Comparison of ENCODE assay signal across 18 cellular contexts in the genomic region with DNA sequence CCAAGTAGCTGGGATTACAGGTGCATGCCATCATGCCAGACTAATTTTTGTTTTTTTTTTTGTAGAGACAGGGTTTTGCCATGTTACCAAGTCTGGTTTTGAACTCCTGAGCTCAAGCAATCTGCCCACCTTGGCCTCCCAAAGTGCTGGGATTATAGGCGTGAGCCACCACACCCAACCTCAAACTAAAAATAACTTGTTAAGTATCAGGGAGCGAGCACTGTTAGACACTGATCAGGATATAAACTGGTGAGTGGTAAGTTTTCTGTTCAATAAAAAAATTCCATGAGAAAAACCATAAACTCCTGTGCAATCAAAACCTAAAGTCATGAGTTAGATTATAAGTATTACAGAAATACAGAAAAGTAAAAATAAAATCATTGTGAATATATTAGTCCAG. TPM values are rescaled to one million over a fixed set of nuclear protein-coding genes. Genes with fewer than 3 reads are reported as not detected.
DNase-seq lines count a peak whose midpoint lies in the region; ATAC-seq lines count a peak whose summit lies in the region.
"Had no signal": no experiment of that assay in that cellular context is flagged by ENCODE, and none has a peak within 500 bp of the region (broad histone marks: within the 10 kb centered on the region; RNA-seq: fewer than 3 reads in every experiment).

No MANE protein-coding gene starts in this region.

- ATAC-seq in stimulated activated naive CD8-positive, alpha-beta T cell treated with anti-CD3 and anti-CD28 coated beads, Interleukin-15, amount 100 ng/mL, for 72 hours: no peak
- ATAC-seq in natural killer cell treated with Interleukin-12 subunit alpha and Interleukin-12 subunit beta and Interleukin-15 and Interleukin-18, amount 100 ng/mL, for 72 hours: no peak
- no peak for ATAC-seq in HG03439 (IDR thresholded peaks at IDR 0.05; ENCODE audit: unreplicated experiment)

- peaks cover 39% of the 10 kb centered on the region for H3K4me1 Mint-ChIP-seq in stimulated activated naive CD8-positive, alpha-beta T cell treated with anti-CD3 and anti-CD28 coated beads, Interleukin-15, Interleukin-2, amounts not matched to agents 100 ng/mL and 50 ng/mL, for 24 hours (ENCODE audit: low read depth)
- peaks cover 38% of the 10 kb centered on the region for H3K4me1 Mint-ChIP-seq in stimulated activated naive CD8-positive, alpha-beta T cell treated with anti-CD3 and anti-CD28 coated beads, Interleukin-15, amount 100 ng/mL, for 72 hours
- H3K4me1 Mint-ChIP-seq in activated T-helper 2 cell treated with anti-CD3 and anti-CD28 coated beads, Interferon-gamma antibody, Interleukin-2, Interleukin-4, amounts not matched to agents 10 μg/mL and 5 μg/mL and 100 μg/mL, durations not matched to agents 14 hours and 24 hours and 36 hours (ENCODE audit: low read depth): peaks cover 55% of the 10 kb centered on the region
- H3K4me1 Mint-ChIP-seq in natural killer cell treated with Interleukin-12 subunit alpha and Interleukin-12 subunit beta and Interleukin-15 and Interleukin-18, amount 100 ng/mL, for 72 hours (ENCODE audit: low read depth in 2 of 2): peaks cover 46 to 52% of the 10 kb centered on the region in 2 donors

- no peaks in the 10 kb centered on the region for H3K9me3 Mint-ChIP-seq in stimulated activated naive CD8-positive, alpha-beta T cell treated with anti-CD3 and anti-CD28 coated beads, Interleukin-15, Interleukin-2, amounts not matched to agents 100 ng/mL and 50 ng/mL, for 24 hours
- no peaks in the 10 kb centered on the region for H3K9me3 Mint-ChIP-seq in stimulated activated naive CD8-positive, alpha-beta T cell treated with anti-CD3 and anti-CD28 coated beads, Interleukin-15, amount 100 ng/mL, for 72 hours
- H3K9me3 Mint-ChIP-seq in activated T-helper 2 cell treated with anti-CD3 and anti-CD28 coated beads, Interferon-gamma antibody, Interleukin-2, Interleukin-4, amounts not matched to agents 10 μg/mL and 5 μg/mL and 100 μg/mL, durations not matched to agents 14 hours and 24 hours and 36 hours: no peaks in the 10 kb centered on the region
- no peaks in the 10 kb centered on the region for H3K9me3 Mint-ChIP-seq in natural killer cell treated with Interleukin-12 subunit alpha and Interleukin-12 subunit beta and Interleukin-15 and Interleukin-18, amount 100 ng/mL, for 72 hours

- H3K36me3 Mint-ChIP-seq in stimulated activated naive CD8-positive, alpha-beta T cell treated with anti-CD3 and anti-CD28 coated beads, Interleukin-15, Interleukin-2, amounts not matched to agents 100 ng/mL and 50 ng/mL, for 24 hours (ENCODE audit: low read depth): peaks cover 68% of the 10 kb centered on the region
- peaks cover 66% of the 10 kb centered on the region for H3K36me3 Mint-ChIP-seq in activated T-helper 2 cell treated with anti-CD3 and anti-CD28 coated beads, Interferon-gamma antibody, Interleukin-2, Interleukin-4, amounts not matched to agents 10 μg/mL and 5 μg/mL and 100 μg/mL, durations not matched to agents 14 hours and 24 hours and 36 hours (ENCODE audit: low read depth)
- peaks cover 9% of the 10 kb centered on the region for H3K36me3 Mint-ChIP-seq in natural killer cell treated with Interleukin-12 subunit alpha and Interleukin-12 subunit beta and Interleukin-15 and Interleukin-18, amount 100 ng/mL, for 72 hours

- no peaks in the 10 kb centered on the region for H3K27me3 Mint-ChIP-seq in stimulated activated naive CD8-positive, alpha-beta T cell treated with anti-CD3 and anti-CD28 coated beads, Interleukin-15, Interleukin-2, amounts not matched to agents 100 ng/mL and 50 ng/mL, for 24 hours
- H3K27me3 Mint-ChIP-seq in stimulated activated naive CD8-positive, alpha-beta T cell treated with anti-CD3 and anti-CD28 coated beads, Interleukin-15, amount 100 ng/mL, for 72 hours: no peaks in the 10 kb centered on the region
- H3K27me3 Mint-ChIP-seq in activated T-helper 2 cell treated with anti-CD3 and anti-CD28 coated beads, Interferon-gamma antibody, Interleukin-2, Interleukin-4, amounts not matched to agents 10 μg/mL and 5 μg/mL and 100 μg/mL, durations not matched to agents 14 hours and 24 hours and 36 hours (ENCODE audit: low read depth): no peaks in the 10 kb centered on the region
- no peaks in the 10 kb centered on the region for H3K27me3 Mint-ChIP-seq in natural killer cell treated with Interleukin-12 subunit alpha and Interleukin-12 subunit beta and Interleukin-15 and Interleukin-18, amount 100 ng/mL, for 72 hours

- no peak overlapping the region for H3K4me3 Mint-ChIP-seq in stimulated activated naive CD8-positive, alpha-beta T cell treated with anti-CD3 and anti-CD28 coated beads, Interleukin-15, Interleukin-2, amounts not matched to agents 100 ng/mL and 50 ng/mL, for 24 hours
- H3K4me3 Mint-ChIP-seq in stimulated activated naive CD8-positive, alpha-beta T cell treated with anti-CD3 and anti-CD28 coated beads, Interleukin-15, amount 100 ng/mL, for 72 hours: no peak overlapping the region
- H3K4me3 Mint-ChIP-seq in activated T-helper 2 cell treated with anti-CD3 and anti-CD28 coated beads, Interferon-gamma antibody, Interleukin-2, Interleukin-4, amounts not matched to agents 10 μg/mL and 5 μg/mL and 100 μg/mL, durations not matched to agents 14 hours and 24 hours and 36 hours (ENCODE audit: low read depth): no peak overlapping the region
- H3K4me3 Mint-ChIP-seq in natural killer cell treated with Interleukin-12 subunit alpha and Interleukin-12 subunit beta and Interleukin-15 and Interleukin-18, amount 100 ng/mL, for 72 hours: no peak overlapping the region

- no peak for DNase-seq in stimulated activated naive CD8-positive, alpha-beta T cell treated with anti-CD3 and anti-CD28 coated beads, Interleukin-15, amount 100 ng/mL, for 72 hours
- DNase-seq in activated T-helper 2 cell treated with anti-CD3 and anti-CD28 coated beads, Interferon-gamma antibody, Interleukin-2, Interleukin-4, amounts not matched to agents 10 μg/mL and 5 μg/mL and 100 μg/mL, durations not matched to agents 14 hours and 24 hours and 36 hours (ENCODE audit: low spot score): no peak
- no peak for DNase-seq in natural killer cell treated with Interleukin-12 subunit alpha and Interleukin-12 subunit beta and Interleukin-15 and Interleukin-18, amount 100 ng/mL, for 72 hours (ENCODE audit: low spot score)
- no peak for DNase-seq in activated effector memory CD4-positive, alpha-beta T cell treated with anti-CD3 and anti-CD28 coated beads, Interleukin-2, amount 50 U/mL, for 16 hours
- DNase-seq in DMS153 treated with DMSO at 0.1 percent for 48 hours (lab: John Stamatoyannopoulos, UW; ENCODE audit: unreplicated experiment): no peak
- DNase-seq: DND-41, IMR-90, NCI-H1417 treated with DMSO at 0.1 percent for 48 hours, NCI-H1930, NCI-H345, NCI-H524 treated with DMSO at 0.1 percent for 48 hours, SHP77 treated with DMSO at 0.1 percent for 48 hours had no signal

- intact Hi-C loops in activated T-helper 2 cell treated with anti-CD3 and anti-CD28 coated beads, Interferon-gamma antibody, Interleukin-2, Interleukin-4, amounts not matched to agents 10 μg/mL and 5 μg/mL and 100 μg/mL, durations not matched to agents 14 hours and 24 hours and 36 hours (cut with micrococcal nuclease): loop anchor here (2.0 to 10.0 kb wide), 3 partner anchors 47 to 1658 kb away; partner anchors contain the start of genes GNPTAB and WASHC3

- H3K27ac Mint-ChIP-seq in stimulated activated naive CD8-positive, alpha-beta T cell treated with anti-CD3 and anti-CD28 coated beads, Interleukin-15, Interleukin-2, amounts not matched to agents 100 ng/mL and 50 ng/mL, for 24 hours: peak overlapping the region; percentile 97
- no peak overlapping the region for H3K27ac Mint-ChIP-seq in stimulated activated naive CD8-positive, alpha-beta T cell treated with anti-CD3 and anti-CD28 coated beads, Interleukin-15, amount 100 ng/mL, for 72 hours
- peak overlapping the region; percentile 92 for H3K27ac Mint-ChIP-seq in activated T-helper 2 cell treated with anti-CD3 and anti-CD28 coated beads, Interferon-gamma antibody, Interleukin-2, Interleukin-4, amounts not matched to agents 10 μg/mL and 5 μg/mL and 100 μg/mL, durations not matched to agents 14 hours and 24 hours and 36 hours
- H3K27ac Mint-ChIP-seq in natural killer cell treated with Interleukin-12 subunit alpha and Interleukin-12 subunit beta and Interleukin-15 and Interleukin-18, amount 100 ng/mL, for 72 hours: peak overlapping the region; percentile 82 to 90

RNA-seq across cellular contexts. Expression of gene SYCP3, which starts 44.6 kb away (rescaled TPM):
- total RNA-seq in activated T-helper 2 cell treated with anti-CD3 and anti-CD28 coated beads, Interferon-gamma antibody, Interleukin-2, Interleukin-4, amounts not matched to agents 10 μg/mL and 5 μg/mL and 100 μg/mL, durations not matched to agents 14 hours and 24 hours and 36 hours: 0.50 and 0.92 TPM in 2 replicates
- 1 to 10 TPM; 2.4 to 2.9 TPM for total RNA-seq in natural killer cell treated with Interleukin-12 subunit alpha and Interleukin-12 subunit beta and Interleukin-15 and Interleukin-18, amount 100 ng/mL, for 72 hours
- total RNA-seq: G401, HT-29, IMR-90, MCF 10A, RPMI7951 had no signal

RNA-seq across cellular contexts. Expression of gene GNPTAB, which starts 46.9 kb away (rescaled TPM):
- total RNA-seq in activated T-helper 2 cell treated with anti-CD3 and anti-CD28 coated beads, Interferon-gamma antibody, Interleukin-2, Interleukin-4, amounts not matched to agents 10 μg/mL and 5 μg/mL and 100 μg/mL, durations not matched to agents 14 hours and 24 hours and 36 hours: 93.6 and 100 TPM in 2 replicates
- 100 to 1,000 TPM; 139 to 186 TPM for total RNA-seq in natural killer cell treated with Interleukin-12 subunit alpha and Interleukin-12 subunit beta and Interleukin-15 and Interleukin-18, amount 100 ng/mL, for 72 hours

Comparison
In these comparisons a context has a peak if more than half of its experiments do, and no peak if none do; other contexts are left out.
1. H3K27ac Mint-ChIP-seq: peak in stimulated activated naive CD8-positive, alpha-beta T cell treated with anti-CD3 and anti-CD28 coated beads, Interleukin-15, Interleukin-2, amounts not matched to agents 100 ng/mL and 50 ng/mL, for 24 hours (single experiment), activated T-helper 2 cell treated with anti-CD3 and anti-CD28 coated beads, Interferon-gamma antibody, Interleukin-2, Interleukin-4, amounts not matched to agents 10 μg/mL and 5 μg/mL and 100 μg/mL, durations not matched to agents 14 hours and 24 hours and 36 hours (single experiment) and natural killer cell treated with Interleukin-12 subunit alpha and Interleukin-12 subunit beta and Interleukin-15 and Interleukin-18, amount 100 ng/mL, for 72 hours (2 of 2); none in stimulated activated naive CD8-positive, alpha-beta T cell treated with anti-CD3 and anti-CD28 coated beads, Interleukin-15, amount 100 ng/mL, for 72 hours (0 of 2).